Comparison of ENCODE assay signal across 10 cellular contexts in genomic region chr17:47862621-47863440, GRCh38. TPM values are rescaled to one million over a fixed set of nuclear protein-coding genes. Genes with fewer than 3 reads are reported as not detected.
DNase-seq lines count a peak whose midpoint lies in the region; ATAC-seq and TF ChIP-seq lines count a peak whose summit lies in the region.
"Had no signal": no experiment of that assay in that cellular context is flagged by ENCODE, and none has a peak within 500 bp of the region (broad histone marks: within the 10 kb centered on the region; RNA-seq: fewer than 3 reads in every experiment).

No MANE protein-coding gene starts in this region.

- H3K4me3 ChIP-seq in osteoblast (ENCODE audit: insufficient read depth, low read length), result no peak overlapping the region

- peaks cover 13% of the 10 kb centered on the region for H3K4me1 ChIP-seq in osteoblast (ENCODE audit: insufficient read depth, low read length)

- peak overlapping the region; percentile 79 for H3K27ac ChIP-seq in osteoblast (ENCODE audit: low read depth, low read length)

- peak overlapping the region; percentile 40 for H3K4me2 ChIP-seq in osteoblast (ENCODE audit: insufficient read depth, low read length)

- no peaks in the 10 kb centered on the region for H3K36me3 ChIP-seq in osteoblast (ENCODE audit: insufficient read depth, low read length)

- H3K36me3 Mint-ChIP-seq in activated T-helper 17 cell treated with anti-CD3 and anti-CD28 coated beads, Interleukin-2, amount 50 U/mL, for 72 hours (ENCODE audit: low read depth), result no peaks in the 10 kb centered on the region
- H3K36me3 Mint-ChIP-seq in activated T-cell treated with anti-CD3 and anti-CD28 coated beads, Interleukin-2, amount 50 U/mL, for 4 hours (ENCODE audit: insufficient read depth), result no peaks in the 10 kb centered on the region
- H3K36me3 Mint-ChIP-seq: naive thymus-derived CD4-positive, alpha-beta T cell had no signal

- peak overlapping the region; percentile 68 for H2AFZ ChIP-seq in osteoblast (ENCODE audit: low read length)

- ATAC-seq in activated T-helper 17 cell treated with anti-CD3 and anti-CD28 coated beads, Interleukin-2, amount 50 U/mL, for 72 hours (replicated peaks), result peak; percentile 57
- ATAC-seq in GM21825 (IDR thresholded peaks at IDR 0.05; ENCODE audit: unreplicated experiment) (no peak), GM18873 (IDR thresholded peaks at IDR 0.05; ENCODE audit: low FRiP score, unreplicated experiment) (no peak)
- ATAC-seq in activated T-cell treated with anti-CD3 and anti-CD28 coated beads, Interleukin-2, amount 50 U/mL, for 4 hours, result no peak
- ATAC-seq: naive thymus-derived CD4-positive, alpha-beta T cell had no signal

- no peaks in the 10 kb centered on the region for H3K9me3 Mint-ChIP-seq in activated T-helper 17 cell treated with anti-CD3 and anti-CD28 coated beads, Interleukin-2, amount 50 U/mL, for 72 hours
- no peaks in the 10 kb centered on the region for H3K9me3 Mint-ChIP-seq in activated T-cell treated with anti-CD3 and anti-CD28 coated beads, Interleukin-2, amount 50 U/mL, for 4 hours

- H3K9me3 ChIP-seq in osteoblast (ENCODE audit: low read depth, low read length), result no peaks in the 10 kb centered on the region

- peak overlapping the region; percentile 2 for H3K27ac Mint-ChIP-seq in activated T-helper 17 cell treated with anti-CD3 and anti-CD28 coated beads, Interleukin-2, amount 50 U/mL, for 72 hours
- H3K27ac Mint-ChIP-seq: naive thymus-derived CD4-positive, alpha-beta T cell had no signal

- peak; percentile 50 for DNase-seq in HK-2 (ENCODE audit: unreplicated experiment)
- peak; percentile 98 for DNase-seq in osteoblast (ENCODE audit: insufficient read length, low spot score, missing footprints)
- DNase-seq in activated T-cell treated with anti-CD3 and anti-CD28 coated beads, Interleukin-2, amount 50 U/mL, for 4 hours, result no peak
- DNase-seq: activated CD4-positive, alpha-beta T cell treated with anti-CD3 and anti-CD28 coated beads, Interleukin-2, amount 50 U/mL, for 1 hour; effector memory CD4-positive, alpha-beta T cell; naive thymus-derived CD4-positive, alpha-beta T cell; NCI-H526 treated with DMSO at 0.1 percent for 48 hours had no signal

- H3K4me3 Mint-ChIP-seq in activated T-helper 17 cell treated with anti-CD3 and anti-CD28 coated beads, Interleukin-2, amount 50 U/mL, for 72 hours, result no peak overlapping the region
- no peak overlapping the region for H3K4me3 Mint-ChIP-seq in activated T-cell treated with anti-CD3 and anti-CD28 coated beads, Interleukin-2, amount 50 U/mL, for 4 hours
- H3K4me3 Mint-ChIP-seq: naive thymus-derived CD4-positive, alpha-beta T cell had no signal

- H3K4me1 Mint-ChIP-seq in activated T-helper 17 cell treated with anti-CD3 and anti-CD28 coated beads, Interleukin-2, amount 50 U/mL, for 72 hours, result peaks cover 11% of the 10 kb centered on the region
- H3K4me1 Mint-ChIP-seq in activated T-cell treated with anti-CD3 and anti-CD28 coated beads, Interleukin-2, amount 50 U/mL, for 4 hours (ENCODE audit: low read depth), result peaks cover 11% of the 10 kb centered on the region

- no peak for TF ChIP-seq CTCF in osteoblast (IDR thresholded peaks at IDR 0.05; ENCODE audit: extremely low read depth, low read depth, low read length)

- peaks cover 3% of the 10 kb centered on the region for H3K27me3 ChIP-seq in osteoblast (ENCODE audit: insufficient read depth, low read length)

- no peaks in the 10 kb centered on the region for H3K79me2 ChIP-seq in osteoblast (ENCODE audit: insufficient read depth, low read length)

- peaks cover 17% of the 10 kb centered on the region for H3K27me3 Mint-ChIP-seq in activated T-helper 17 cell treated with anti-CD3 and anti-CD28 coated beads, Interleukin-2, amount 50 U/mL, for 72 hours
- peaks cover 14% of the 10 kb centered on the region for H3K27me3 Mint-ChIP-seq in activated T-cell treated with anti-CD3 and anti-CD28 coated beads, Interleukin-2, amount 50 U/mL, for 4 hours (ENCODE audit: low read depth)

- no peaks in the 10 kb centered on the region for H4K20me1 ChIP-seq in osteoblast (ENCODE audit: insufficient read depth, low read length)

RNA-seq across cellular contexts. Expression of gene SP6, which starts 11.9 kb away (rescaled TPM):
- total RNA-seq in activated T-helper 17 cell treated with anti-CD3 and anti-CD28 coated beads, Interleukin-2, amount 50 U/mL, for 72 hours, result under 1 TPM in 1 of 2 donors, not detected in 1; 0.21 TPM
- under 0.01 TPM in 2 replicates for total RNA-seq in osteoblast
- total RNA-seq in activated T-cell treated with anti-CD3 and anti-CD28 coated beads, Interleukin-2, amount 50 U/mL, for 4 hours, result under 1 TPM; 0.05 to 0.08 (median 0.05) TPM

RNA-seq across cellular contexts. Expression of gene SCRN2, which starts 21.8 kb away (rescaled TPM):
- 10 to 100 TPM; 21.2 to 21.8 TPM for total RNA-seq in activated T-helper 17 cell treated with anti-CD3 and anti-CD28 coated beads, Interleukin-2, amount 50 U/mL, for 72 hours
- 41.0 and 42.7 TPM in 2 replicates for total RNA-seq in osteoblast
- 10 to 100 TPM; 13.9 to 15.6 (median 14.5) TPM for total RNA-seq in activated T-cell treated with anti-CD3 and anti-CD28 coated beads, Interleukin-2, amount 50 U/mL, for 4 hours

RNA-seq across cellular contexts. Expression of gene LRRC46, which starts 31.4 kb away (rescaled TPM):
- total RNA-seq in activated T-helper 17 cell treated with anti-CD3 and anti-CD28 coated beads, Interleukin-2, amount 50 U/mL, for 72 hours, result under 1 TPM; 0.58 to 0.61 TPM
- not detected in 2 replicates for total RNA-seq in osteoblast
- total RNA-seq in activated T-cell treated with anti-CD3 and anti-CD28 coated beads, Interleukin-2, amount 50 U/mL, for 4 hours, result under 1 TPM; 0.27 to 0.63 (median 0.29) TPM

RNA-seq across cellular contexts. Expression of gene MRPL10, which starts 31.5 kb away (rescaled TPM):
- total RNA-seq in activated T-helper 17 cell treated with anti-CD3 and anti-CD28 coated beads, Interleukin-2, amount 50 U/mL, for 72 hours, result 10 to 100 TPM; 58.0 to 58.8 TPM
- 32.7 and 35.8 TPM in 2 replicates for total RNA-seq in osteoblast
- total RNA-seq in activated T-cell treated with anti-CD3 and anti-CD28 coated beads, Interleukin-2, amount 50 U/mL, for 4 hours, result 10 to 100 TPM; 56.6 to 62.1 (median 58.6) TPM

RNA-seq across cellular contexts. Expression of gene SP2, which starts 33.2 kb away (rescaled TPM):
- 10 to 100 TPM; 23.7 to 24.2 TPM for total RNA-seq in activated T-helper 17 cell treated with anti-CD3 and anti-CD28 coated beads, Interleukin-2, amount 50 U/mL, for 72 hours
- 2.4 and 2.5 TPM in 2 replicates for total RNA-seq in osteoblast
- 10 to 100 TPM; 20.9 to 25.6 (median 23.1) TPM for total RNA-seq in activated T-cell treated with anti-CD3 and anti-CD28 coated beads, Interleukin-2, amount 50 U/mL, for 4 hours
